In the genomic region with DNA sequence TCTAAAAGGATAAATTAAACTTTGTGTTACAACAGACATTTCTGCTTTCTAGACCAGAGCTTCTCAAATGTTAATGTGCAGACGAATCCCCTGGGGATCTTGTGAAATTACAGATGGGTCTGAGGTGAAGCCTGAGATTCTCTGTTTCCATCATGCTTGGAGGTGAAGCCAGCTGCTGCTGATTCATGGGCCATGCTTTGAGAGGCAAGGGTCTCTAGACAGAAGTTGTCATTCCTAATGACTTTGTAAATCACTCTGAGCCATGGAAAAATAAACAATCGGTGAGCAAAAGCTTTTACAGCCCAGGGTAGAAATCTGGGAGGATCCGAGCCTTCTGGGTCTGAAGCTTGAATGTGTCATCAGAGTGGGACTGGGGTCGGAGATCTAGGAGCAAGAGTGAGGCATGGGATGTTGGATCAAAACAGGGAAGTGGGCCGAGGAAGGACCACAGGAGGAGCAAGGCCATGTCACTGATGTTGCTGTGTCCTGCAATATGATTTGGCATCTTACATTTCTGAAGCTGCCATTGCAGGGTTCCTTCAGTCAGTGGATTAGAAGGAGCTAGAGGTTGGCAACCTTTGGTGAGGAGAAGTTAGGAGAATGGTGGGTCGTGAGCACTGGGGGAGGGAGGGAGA, we compare ENCODE assay signal across 11 cellular contexts.
DNase-seq lines count a peak whose midpoint lies in the region; ATAC-seq and TF ChIP-seq lines count a peak whose summit lies in the region.
"Had no signal": no experiment of that assay in that cellular context is flagged by ENCODE, and none has a peak within 500 bp of the region (broad histone marks: within the 10 kb centered on the region; RNA-seq: fewer than 3 reads in every experiment).

No MANE protein-coding gene starts in this region.

- H3K27ac Mint-ChIP-seq in mesothelial cell of epicardium = peak overlapping the region; percentile 29

- H3K36me3 ChIP-seq in OCI-LY7 (ENCODE audit: insufficient read depth, low read length) = no peaks in the 10 kb centered on the region

- CTCF ChIA-PET in OCI-LY7 (lab: Charles Lee; ENCODE audit: unreplicated experiment) = interaction anchor here (0.6 kb wide), 1 partner anchor 25 kb away, joined by 3 read pairs; no protein-coding TSS in a partner anchor

- WGBS in right cardiac atrium = 84% methylated on average over 6 of the region's 6 CpGs

- no peak overlapping the region for H3K27ac ChIP-seq in OCI-LY7 (ENCODE audit: low read depth, low read length, poor library complexity, severe bottlenecking)
- H3K27ac ChIP-seq in right cardiac atrium (ENCODE audit: low read length) = no peak overlapping the region

- TF ChIP-seq CTCF in OCI-LY7 (conservative IDR thresholded peaks at IDR 0.05; ENCODE audit: low read length) (no peak), mesothelial cell of epicardium (IDR thresholded peaks at IDR 0.05; ENCODE audit: unreplicated experiment) (no peak)

- H4K20me1 ChIP-seq in OCI-LY7 (ENCODE audit: insufficient read depth, low read length) = no peaks in the 10 kb centered on the region

- peaks cover 13% of the 10 kb centered on the region for H3K4me1 Mint-ChIP-seq in mesothelial cell of epicardium

- no peaks in the 10 kb centered on the region for H3K9me3 ChIP-seq in OCI-LY7 (ENCODE audit: low read length)
- no peaks in the 10 kb centered on the region for H3K9me3 ChIP-seq in right cardiac atrium (ENCODE audit: control insufficient read depth, low read length)

- ATAC-seq in GM18907 (IDR thresholded peaks at IDR 0.05; ENCODE audit: unreplicated experiment) (peak; percentile 88), HG02885 (IDR thresholded peaks at IDR 0.05; ENCODE audit: poor library complexity, unreplicated experiment) (peak; percentile 76), right cardiac atrium (no peak)
- ATAC-seq: left cardiac atrium had no signal

- no peaks in the 10 kb centered on the region for H3K27me3 Mint-ChIP-seq in mesothelial cell of epicardium (ENCODE audit: low read depth)

- BruUV-seq in OCI-LY7 (replicated peaks; lab: Mats Ljungman, UMichigan) = no TSS peak

- peaks cover 29% of the 10 kb centered on the region for H3K36me3 Mint-ChIP-seq in mesothelial cell of epicardium

- POLR2A ChIA-PET in OCI-LY7 (lab: Charles Lee) = interaction anchor here (0.5 to 0.7 kb wide), 3 partner anchors 13 to 748 kb away, joined by 3 to 4 read pairs (median 3); no protein-coding TSS in a partner anchor

- H3K9me3 Mint-ChIP-seq in mesothelial cell of epicardium = peaks cover 8% of the 10 kb centered on the region

- H2AFZ ChIP-seq in OCI-LY7 (ENCODE audit: low read length) = no peak overlapping the region

- no peaks in the 10 kb centered on the region for H3K9me2 ChIP-seq in OCI-LY7 (ENCODE audit: insufficient read depth, low read length)

- no peaks in the 10 kb centered on the region for H3K27me3 ChIP-seq in right cardiac atrium (ENCODE audit: control insufficient read depth, insufficient read depth)

- no peaks in the 10 kb centered on the region for H3K4me1 ChIP-seq in OCI-LY7 (ENCODE audit: insufficient read depth, low read length, poor library complexity, severe bottlenecking)
- H3K4me1 ChIP-seq in right cardiac atrium (ENCODE audit: control insufficient read depth, insufficient read depth, low read length) = no peaks in the 10 kb centered on the region

- H3K4me2 ChIP-seq in OCI-LY7 (ENCODE audit: low read length) = no peak overlapping the region

- no peak overlapping the region for H3K4me3 Mint-ChIP-seq in mesothelial cell of epicardium

- H3K79me2 ChIP-seq in OCI-LY7 (ENCODE audit: insufficient read depth, low read depth, low read length) = no peaks in the 10 kb centered on the region

- DNase-seq in OCI-LY7 (ENCODE audit: low spot score) (peak; percentile 3), mesothelial cell of epicardium (ENCODE audit: low spot score in 2 of 2, unreplicated experiment in 2 of 2) (no peak), epidermal melanocyte (ENCODE audit: insufficient read length, low spot score) (no peak), germinal center (ENCODE audit: low spot score) (no peak), right cardiac atrium (no peak)
- DNase-seq in activated CD4-positive, alpha-beta T cell treated with anti-CD3 and anti-CD28 coated beads for 1 hour = no peak
- DNase-seq: left cardiac atrium; NCI-H187; stimulated activated CD4-positive, alpha-beta T cell treated with anti-CD3 and anti-CD28 coated beads, Interleukin-2, amount 100 ng/mL, for 24 hours had no signal

- H3K4me3 ChIP-seq in OCI-LY7 (ENCODE audit: low read depth, low read length, poor library complexity, severe bottlenecking) = no peak overlapping the region
- no peak overlapping the region for H3K4me3 ChIP-seq in right cardiac atrium (ENCODE audit: low read length)

- intact Hi-C loops in OCI-LY7 (cut with micrococcal nuclease; ENCODE audit: unreplicated experiment) (no loop called here), right cardiac atrium (cut with DNase I) (no loop called here)

Comparison
In these comparisons a context has a peak if more than half of its experiments do, and no peak if none do; other contexts are left out.
1. ATAC-seq: peak in GM18907 (single experiment) and HG02885 (single experiment); none in right cardiac atrium (0 of 2).